10 cellular contexts compared by ENCODE assay signal in genomic region chr14:68363401-68363800, GRCh38.
DNase-seq lines count a peak whose midpoint lies in the region; ATAC-seq and TF ChIP-seq lines count a peak whose summit lies in the region.
"Had no signal": no experiment of that assay in that cellular context is flagged by ENCODE, and none has a peak within 500 bp of the region (broad histone marks: within the 10 kb centered on the region; RNA-seq: fewer than 3 reads in every experiment).

No MANE protein-coding gene starts in this region.

- H3K4me3 ChIP-seq in coronary artery (no peak overlapping the region), mucosa of rectum (ENCODE audit: low read length in 2 of 2) (no peak overlapping the region), uterus (no peak overlapping the region)

- H3K4me1 ChIP-seq in mucosa of rectum (ENCODE audit: control insufficient read depth in 2 of 2, insufficient read depth in 2 of 2, low read length in 2 of 2): peaks cover 0 to 32% of the 10 kb centered on the region in 2 donors
- H3K4me1 ChIP-seq in uterus: peaks cover 7 to 9% of the 10 kb centered on the region in 2 donors

- ATAC-seq in Right ventricle myocardium inferior (peak; percentile 15), Right ventricle myocardium superior (ENCODE audit: poor library complexity) (no peak)

- no peaks in the 10 kb centered on the region for H3K36me3 ChIP-seq in mucosa of rectum (ENCODE audit: control insufficient read depth in 2 of 2, insufficient read depth in 2 of 2, low read length in 2 of 2)
- no peaks in the 10 kb centered on the region for H3K36me3 ChIP-seq in uterus

- H3K27ac ChIP-seq in coronary artery (peak overlapping the region; percentile 58 to 91), mucosa of rectum (ENCODE audit: low read depth in 2 of 2, low read length in 2 of 2) (peak overlapping the region; percentile 48 to 70), uterus (peak overlapping the region; percentile 86 to 95)

- TF ChIP-seq POLR2A in uterus (IDR thresholded peaks at IDR 0.05): no peak

- H3K27me3 ChIP-seq in mucosa of rectum (ENCODE audit: control insufficient read depth in 2 of 2, insufficient read depth in 2 of 2, low read length in 2 of 2) (no peaks in the 10 kb centered on the region), uterus (no peaks in the 10 kb centered on the region)

- no peaks in the 10 kb centered on the region for H3K9me3 ChIP-seq in mucosa of rectum (ENCODE audit: control insufficient read depth in 2 of 2, low read length in 2 of 2)
- no peaks in the 10 kb centered on the region for H3K9me3 ChIP-seq in uterus

- intact Hi-C loops in Right ventricle myocardium inferior (cut with DNase I) (loop anchor here (10.0 kb wide), 1 partner anchor 109 kb away; no protein-coding TSS in a partner anchor), Right ventricle myocardium superior (cut with DNase I) (no loop called here), uterus (cut with DNase I; ENCODE audit: low total_unique reads) (no loop called here)

- no peak overlapping the region for H3K9ac ChIP-seq in mucosa of rectum (ENCODE audit: low read depth in 1 of 2, low read length in 2 of 2)

- no peak for DNase-seq in Right ventricle myocardium inferior (ENCODE audit: missing footprints)
- DNase-seq in Right ventricle myocardium superior: no peak
- DNase-seq in coronary artery (ENCODE audit: low spot score): no peak
- no peak for DNase-seq in uterus
- DNase-seq in NCI-H2029 (lab: John Stamatoyannopoulos, UW): no peak
- DNase-seq in hippocampal formation (lab: John Stamatoyannopoulos, UW): no peak
- DNase-seq in stimulated activated CD4-positive, alpha-beta T cell treated with anti-CD3 and anti-CD28 coated beads, Interleukin-4, amount 100 ng/mL, for 1 hour: no peak
- DNase-seq: activated CD8-positive, alpha-beta memory T cell treated with anti-CD3 and anti-CD28 coated beads, Interleukin-2, amount 50 U/mL, for 48 hours; NCI-H1417 treated with DMSO at 0.1 percent for 48 hours had no signal

- TF ChIP-seq CTCF in coronary artery (IDR thresholded peaks at IDR 0.05) (no peak), uterus (IDR thresholded peaks at IDR 0.05) (no peak)
